In genomic region chr5:73290242-73290641, GRCh38 we compare ENCODE assay signal across 29 cellular contexts.
"Had no signal": no experiment of that assay in that cellular context is flagged by ENCODE, and none has a peak within 500 bp of the region (broad histone marks: within the 10 kb centered on the region; RNA-seq: fewer than 3 reads in every experiment).

No MANE protein-coding gene starts in this region.

- H3K4me3 ChIP-seq: adrenal gland, breast epithelium, SJSA1 had no signal

- DNase-seq: activated CD4-positive, alpha-beta T cell treated with anti-CD3 and anti-CD28 coated beads for 48 hours; activated CD4-positive, alpha-beta T cell treated with anti-CD3 and anti-CD28 coated beads, Interleukin-2, amount 50 U/mL, for 4 hours; activated CD4-positive, CD25-positive, alpha-beta regulatory T cell treated with anti-CD3 and anti-CD28 coated beads, Interleukin-2, amount 50 U/mL, for 72 hours; activated CD8-positive, alpha-beta memory T cell treated with anti-CD3 and anti-CD28 coated beads, Interleukin-2, amount 50 U/mL, for 48 hours; activated CD8-positive, alpha-beta T cell treated with anti-CD3 and anti-CD28 coated beads, Interleukin-2, amount 10 ng/mL, durations not matched to agents 7 days and 5 days; activated naive CD4-positive, alpha-beta T cell treated with anti-CD3 and anti-CD28 coated beads, Interleukin-2, amount 50 U/mL, for 16 hours; activated naive CD8-positive, alpha-beta T cell treated with anti-CD3 and anti-CD28 coated beads, Interleukin-2, amount 10 ng/mL, durations not matched to agents 7 days and 5 days; activated T-cell treated with anti-CD3 and anti-CD28 coated beads, Interleukin-2, amount 50 U/mL, for 1 hour; adrenal gland; anterior cingulate cortex; caudate nucleus; Karpas-422; MM.1S; NCI-H1105; NCI-H1436; NCI-H1694 treated with DMSO at 0.1 percent for 48 hours; NCI-H2029 treated with DMSO at 0.1 percent for 48 hours; NCI-H345; NCI-H510A; NCI-H526 treated with DMSO at 0.1 percent for 48 hours; NCI-H82; Right ventricle myocardium superior; T-helper 17 cell; T-helper 9 cell had no signal

- ATAC-seq: activated CD8-positive, alpha-beta T cell treated with anti-CD3 and anti-CD28 coated beads, Interleukin-2, amount 10 ng/mL, durations not matched to agents 7 days and 5 days; Panc1; T-helper 17 cell; WTC11 had no signal

- H3K4me1 Mint-ChIP-seq: activated naive CD8-positive, alpha-beta T cell treated with anti-CD3 and anti-CD28 coated beads, Interleukin-2, amount 10 ng/mL, durations not matched to agents 7 days and 5 days; T-helper 17 cell had no signal

- H3K4me1 ChIP-seq: adrenal gland, breast epithelium had no signal

- H3K36me3 Mint-ChIP-seq: activated naive CD8-positive, alpha-beta T cell treated with anti-CD3 and anti-CD28 coated beads, Interleukin-2, amount 10 ng/mL, durations not matched to agents 7 days and 5 days had no signal

- H3K36me3 ChIP-seq: adrenal gland, breast epithelium, SJSA1 had no signal

- H3K27me3 ChIP-seq: SJSA1 had no signal

- H3K27ac ChIP-seq: adrenal gland, breast epithelium, RWPE1, SJSA1 had no signal

- H3K9me3 ChIP-seq: adrenal gland, breast epithelium, SJSA1 had no signal

- H3K27ac Mint-ChIP-seq: activated CD8-positive, alpha-beta T cell treated with anti-CD3 and anti-CD28 coated beads, Interleukin-2, amount 10 ng/mL, durations not matched to agents 7 days and 5 days; activated naive CD8-positive, alpha-beta T cell treated with anti-CD3 and anti-CD28 coated beads, Interleukin-2, amount 10 ng/mL, durations not matched to agents 7 days and 5 days; T-helper 17 cell; WTC11 had no signal

- H3K4me3 Mint-ChIP-seq: activated CD8-positive, alpha-beta T cell treated with anti-CD3 and anti-CD28 coated beads, Interleukin-2, amount 10 ng/mL, durations not matched to agents 7 days and 5 days; activated naive CD8-positive, alpha-beta T cell treated with anti-CD3 and anti-CD28 coated beads, Interleukin-2, amount 10 ng/mL, durations not matched to agents 7 days and 5 days; T-helper 17 cell; WTC11 had no signal
